In genomic region chr18:63890950-63891304, GRCh38 we compare ENCODE assay signal across 8 cellular contexts. TPM values are rescaled to one million over a fixed set of nuclear protein-coding genes. Genes with fewer than 3 reads are reported as not detected.
DNase-seq lines count a peak whose midpoint lies in the region; ATAC-seq and TF ChIP-seq lines count a peak whose summit lies in the region.

No MANE protein-coding gene starts in this region.

- CTCF ChIA-PET in MCF 10A (lab: Yijun Ruan, JAX), result interaction anchor here (1.4 kb wide), 1 partner anchor 46 kb away, joined by 5 read pairs; no protein-coding TSS in a partner anchor

- POLR2A ChIA-PET in MCF 10A (lab: Yijun Ruan, JAX), result no interaction called here

- no peaks in the 10 kb centered on the region for H3K9me3 ChIP-seq in ascending aorta

- intact Hi-C loops in ascending aorta (cut with DNase I), result no loop called here
- intact Hi-C loops in MCF 10A (cut with micrococcal nuclease), result no loop called here

- TF ChIP-seq CTCF in ascending aorta (IDR thresholded peaks at IDR 0.05), result no peak
- no peak for TF ChIP-seq CTCF in MCF 10A (IDR thresholded peaks at IDR 0.05; ENCODE audit: unreplicated experiment)

- no peaks in the 10 kb centered on the region for H3K36me3 ChIP-seq in ascending aorta

- H3K9me3 Mint-ChIP-seq in stimulated activated naive CD8-positive, alpha-beta T cell treated with anti-CD3 and anti-CD28 coated beads, Interleukin-15, amount 100 ng/mL, for 72 hours, result no peaks in the 10 kb centered on the region
- H3K9me3 Mint-ChIP-seq in MCF 10A (ENCODE audit: unreplicated experiment), result no peaks in the 10 kb centered on the region

- peaks cover 5% of the 10 kb centered on the region for H3K36me3 Mint-ChIP-seq in MCF 10A (ENCODE audit: insufficient read depth, unreplicated experiment)

- no peak overlapping the region for H3K4me3 ChIP-seq in ascending aorta

- no peak overlapping the region for H3K27ac ChIP-seq in ascending aorta

- BruUV-seq in MCF 10A (replicated peaks; lab: Mats Ljungman, UMichigan), result no TSS peak

- no peak for DNase-seq in stimulated activated naive CD8-positive, alpha-beta T cell treated with anti-CD3 and anti-CD28 coated beads, Interleukin-15, amount 100 ng/mL, for 72 hours
- no peak for DNase-seq in stimulated activated naive CD8-positive, alpha-beta T cell treated with anti-CD3 and anti-CD28 coated beads, Interleukin-15, Interleukin-2, amounts not matched to agents 100 U/mL and 50 U/mL, for 24 hours
- DNase-seq in HuH-7 (ENCODE audit: low spot score), result peak; percentile 8
- peak; percentile 58 for DNase-seq in SIG-M5 (lab: John Stamatoyannopoulos, UW)
- no peak for DNase-seq in activated gamma-delta T cell (lab: John Stamatoyannopoulos, UW)
- DNase-seq in ascending aorta (ENCODE audit: low spot score in 2 of 2), result no peak
- no peak for DNase-seq in MCF 10A (ENCODE audit: unreplicated experiment)
- no peak for DNase-seq in activated CD4-positive, alpha-beta T cell treated with anti-CD3 and anti-CD28 coated beads for 4 hours

- H3K4me1 Mint-ChIP-seq in stimulated activated naive CD8-positive, alpha-beta T cell treated with anti-CD3 and anti-CD28 coated beads, Interleukin-15, amount 100 ng/mL, for 72 hours, result no peaks in the 10 kb centered on the region
- H3K4me1 Mint-ChIP-seq in MCF 10A (ENCODE audit: insufficient read depth, unreplicated experiment), result peaks cover 6% of the 10 kb centered on the region

- ATAC-seq in stimulated activated naive CD8-positive, alpha-beta T cell treated with anti-CD3 and anti-CD28 coated beads, Interleukin-15, amount 100 ng/mL, for 72 hours, result peak; percentile 51
- no peak for ATAC-seq in stimulated activated naive CD8-positive, alpha-beta T cell treated with anti-CD3 and anti-CD28 coated beads, Interleukin-15, Interleukin-2, amounts not matched to agents 100 U/mL and 50 U/mL, for 24 hours

- no peak overlapping the region for H3K27ac Mint-ChIP-seq in stimulated activated naive CD8-positive, alpha-beta T cell treated with anti-CD3 and anti-CD28 coated beads, Interleukin-15, amount 100 ng/mL, for 72 hours
- H3K27ac Mint-ChIP-seq in MCF 10A (ENCODE audit: low read depth, unreplicated experiment), result no peak overlapping the region

- no peak overlapping the region for H3K4me3 Mint-ChIP-seq in stimulated activated naive CD8-positive, alpha-beta T cell treated with anti-CD3 and anti-CD28 coated beads, Interleukin-15, amount 100 ng/mL, for 72 hours
- H3K4me3 Mint-ChIP-seq in MCF 10A (ENCODE audit: unreplicated experiment), result no peak overlapping the region

- H3K27me3 Mint-ChIP-seq in stimulated activated naive CD8-positive, alpha-beta T cell treated with anti-CD3 and anti-CD28 coated beads, Interleukin-15, amount 100 ng/mL, for 72 hours, result peaks cover 23% of the 10 kb centered on the region
- H3K27me3 Mint-ChIP-seq in MCF 10A (ENCODE audit: insufficient read depth, unreplicated experiment), result no peaks in the 10 kb centered on the region

- no peaks in the 10 kb centered on the region for H3K27me3 ChIP-seq in ascending aorta

- no peaks in the 10 kb centered on the region for H3K4me1 ChIP-seq in ascending aorta

RNA-seq across cellular contexts. Expression of gene SERPINB2, which starts 3.4 kb away (rescaled TPM):
- total RNA-seq in ascending aorta (not detected), MCF 10A (2022) (0.47 and 0.82 TPM in 2 replicates)

RNA-seq across cellular contexts. Expression of gene SERPINB10, which starts 16.8 kb away (rescaled TPM):
- total RNA-seq in ascending aorta (not detected), MCF 10A (2022) (not detected in 2 replicates)

RNA-seq across cellular contexts. Expression of gene HMSD, which starts 58.2 kb away (rescaled TPM):
- total RNA-seq in ascending aorta (not detected), MCF 10A (2022) (not detected in 2 replicates)

Comparison
In these comparisons a context has a peak if more than half of its experiments do, and no peak if none do; other contexts are left out.
1. DNase-seq: peak in HuH-7 (single experiment) and SIG-M5 (single experiment); none in stimulated activated naive CD8-positive, alpha-beta T cell treated with anti-CD3 and anti-CD28 coated beads, Interleukin-15, amount 100 ng/mL, for 72 hours (0 of 2), stimulated activated naive CD8-positive, alpha-beta T cell treated with anti-CD3 and anti-CD28 coated beads, Interleukin-15, Interleukin-2, amounts not matched to agents 100 U/mL and 50 U/mL, for 24 hours (single experiment), activated gamma-delta T cell (single experiment), ascending aorta (0 of 2), MCF 10A (single experiment) and activated CD4-positive, alpha-beta T cell treated with anti-CD3 and anti-CD28 coated beads for 4 hours (0 of 2).